2 cellular contexts compared by ENCODE assay signal in the genomic region with DNA sequence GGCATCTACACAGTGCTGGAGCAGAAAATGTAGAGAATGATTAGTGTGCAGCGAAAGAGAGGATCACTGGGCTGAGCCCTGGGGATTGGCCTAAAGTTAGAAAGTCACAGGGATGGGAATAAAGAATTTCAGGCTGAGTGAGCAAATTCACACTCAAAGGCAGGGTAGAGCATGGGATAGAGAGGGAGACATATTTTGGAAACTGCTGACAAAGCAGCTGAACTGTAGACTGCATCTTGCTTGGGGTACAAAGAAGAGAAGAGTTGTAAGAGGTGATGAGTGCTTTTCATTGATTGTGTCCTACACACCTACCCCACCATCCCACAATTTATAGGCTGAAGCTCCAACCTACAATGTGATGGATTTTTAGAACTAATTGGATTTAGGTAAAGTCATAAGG.
TF ChIP-seq lines count a peak whose summit lies in the region.

No MANE protein-coding gene starts in this region.

TF ChIP-seq in HepG2, 621 proteins besides CTCF, POLR2A, EP300 and RAD21:
- TF ChIP-seq MAFK (conservative IDR thresholded peaks at IDR 0.05 in 1 of 2, IDR thresholded peaks at IDR 0.05 in 1 of 2; ENCODE audit: low read length in 2 of 2) (peak; percentile 35 to 57; a peak in 2 of 4 replicates), MAFF (IDR thresholded peaks at IDR 0.05; ENCODE audit: low read depth, low read length) (peak; percentile 44), ZNF501 (CRISPR knock-in tag; IDR thresholded peaks at IDR 0.05) (no peak)

TF ChIP-seq in K562, 482 proteins besides CTCF, POLR2A, EP300 and RAD21:
- TF ChIP-seq ZNF316 (IDR thresholded peaks at IDR 0.05) (peak; percentile 6; the same call in 1 of the 2 replicates), ZNF431 (CRISPR knock-in tag; IDR thresholded peaks at IDR 0.05) (no peak), TCF7 (IDR thresholded peaks at IDR 0.05; ENCODE audit: borderline replicate concordance) (no peak), MTA1 (IDR thresholded peaks at IDR 0.05; ENCODE audit: borderline replicate concordance) (no peak), CEBPG (CRISPR knock-in tag; IDR thresholded peaks at IDR 0.05) (no peak), CEBPG (tag; conservative IDR thresholded peaks at IDR 0.05 in 1 of 2, IDR thresholded peaks at IDR 0.05 in 1 of 2) (no peak), ID3 (CRISPR knock-in tag; IDR thresholded peaks at IDR 0.05) (no peak), ID3 (tag; IDR thresholded peaks at IDR 0.05) (no peak)
TF ChIP-seq in K562: peak in this region for 1.
